Comparison of ENCODE assay signal across 1 cellular context in the genomic region with DNA sequence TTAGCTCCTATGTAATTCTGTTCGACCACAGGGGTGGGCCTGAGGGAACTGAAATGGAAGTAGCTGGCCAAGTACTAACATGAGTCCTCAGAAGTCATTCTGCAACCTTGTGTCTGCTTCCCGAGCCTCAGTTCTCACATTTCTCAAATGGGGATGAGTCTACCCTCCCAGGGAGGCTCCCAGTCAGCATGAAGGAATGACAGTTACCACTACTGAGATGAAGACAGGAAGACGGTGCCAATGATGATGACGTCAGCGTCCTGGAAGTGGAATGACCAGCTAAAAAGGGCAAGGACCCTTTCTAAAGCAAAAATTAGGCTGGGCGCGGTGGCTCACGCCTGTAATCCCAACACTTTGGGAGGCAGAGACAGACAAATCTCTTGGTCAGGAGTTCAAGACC.
TF ChIP-seq lines count a peak whose summit lies in the region.

No MANE protein-coding gene starts in this region.

TF ChIP-seq in K562, 482 proteins besides CTCF, POLR2A, EP300 and RAD21:
- TF ChIP-seq, protein P1, sequence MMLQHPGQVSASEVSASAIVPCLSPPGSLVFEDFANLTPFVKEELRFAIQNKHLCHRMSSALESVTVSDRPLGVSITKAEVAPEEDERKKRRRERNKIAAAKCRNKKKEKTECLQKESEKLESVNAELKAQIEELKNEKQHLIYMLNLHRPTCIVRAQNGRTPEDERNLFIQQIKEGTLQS (IDR thresholded peaks at IDR 0.05), result peak; percentile 66
- TF ChIP-seq, protein P1 (CRISPR knock-in tag; conservative IDR thresholded peaks at IDR 0.05), result no peak
- TF ChIP-seq SP2 (IDR thresholded peaks at IDR 0.05; ENCODE audit: extremely low read depth, low read depth, low read length, poor library complexity, severe bottlenecking), result no peak
